7 cellular contexts compared by ENCODE assay signal in genomic region chr5:43081345-43081744, GRCh38. TPM values are rescaled to one million over a fixed set of nuclear protein-coding genes. Genes with fewer than 3 reads are reported as not detected.
A peak's percentile ranks its signal among the peaks of the same experiment; 100 is the strongest.
DNase-seq lines count a peak whose midpoint lies in the region; ATAC-seq and TF ChIP-seq lines count a peak whose summit lies in the region.
"Not testable (repeated sequence)": the region's sequence is repeated elsewhere in the genome, so short reads cannot be mapped to it uniquely, and the experiment has no call there.

No MANE protein-coding gene starts in this region.

- not testable (repeated sequence) for H3K27me3 Mint-ChIP-seq in activated naive CD8-positive, alpha-beta T cell; immature natural killer cell (ENCODE audit: low read depth in 3 of 3); mesothelial cell of epicardium (ENCODE audit: low read depth)

- H4K91ac ChIP-seq in trophoblast cell (ENCODE audit: low read depth, low read length): not testable (repeated sequence)

- H2AK5ac ChIP-seq in trophoblast cell (ENCODE audit: low read length): not testable (repeated sequence)

- not testable (repeated sequence) for H4K12ac ChIP-seq in trophoblast cell (ENCODE audit: low read depth, low read length)

- H2BK5ac ChIP-seq in trophoblast cell (ENCODE audit: low read depth, low read length, poor library complexity): not testable (repeated sequence)

- H3K4ac ChIP-seq in trophoblast cell (ENCODE audit: low read depth, low read length): not testable (repeated sequence)

- H2BK12ac ChIP-seq in trophoblast cell (ENCODE audit: low read length): not testable (repeated sequence)

- TF ChIP-seq CTCF in mesothelial cell of epicardium (IDR thresholded peaks at IDR 0.05; ENCODE audit: unreplicated experiment): not testable (repeated sequence)

- H2BK120ac ChIP-seq in trophoblast cell (ENCODE audit: insufficient read depth, low read length, poor library complexity): not testable (repeated sequence)

- H3K27ac Mint-ChIP-seq in activated naive CD8-positive, alpha-beta T cell: peak overlapping the region; percentile 28
- H3K27ac Mint-ChIP-seq in immature natural killer cell (peak overlapping the region in 5 of 6 donors; percentile 2 to 48 (median 27)), mesothelial cell of epicardium (peak overlapping the region; percentile 4)

- H3K18ac ChIP-seq in trophoblast cell (ENCODE audit: low read length): not testable (repeated sequence)

- not testable (repeated sequence) for H3K79me2 ChIP-seq in trophoblast cell (ENCODE audit: control insufficient read depth, insufficient read depth, low read length, poor library complexity)

- H3K9ac ChIP-seq in trophoblast cell (ENCODE audit: low read length): not testable (repeated sequence)

- H3K27me3 ChIP-seq in trophoblast cell (ENCODE audit: insufficient read depth, low read length): not testable (repeated sequence)

- H3K4me1 Mint-ChIP-seq in activated naive CD8-positive, alpha-beta T cell (ENCODE audit: low read depth): not testable (repeated sequence)
- H3K4me1 Mint-ChIP-seq in immature natural killer cell: peaks cover 6 to 14% of the 10 kb centered on the region in 2 donors
- peaks cover 21% of the 10 kb centered on the region for H3K4me1 Mint-ChIP-seq in mesothelial cell of epicardium

- DNase-seq in HUDEP-2 (lab: John Stamatoyannopoulos, UW; ENCODE audit: unreplicated experiment in 76 of 76): peak in 39 of 76 experiments; percentile 5 to 75 (median 46)
- DNase-seq in OCI-M1 (lab: John Stamatoyannopoulos, UW): peak; percentile 52
- DNase-seq in immature natural killer cell; mesothelial cell of epicardium (ENCODE audit: low spot score in 2 of 2, unreplicated experiment in 2 of 2): not testable (repeated sequence)
- peak; percentile 49 to 87 for DNase-seq in trophoblast cell

- H3K4me2 ChIP-seq in trophoblast cell (ENCODE audit: low read length): peak overlapping the region; percentile 19

- not testable (repeated sequence) for H3K4me1 ChIP-seq in trophoblast cell (ENCODE audit: control insufficient read depth in 1 of 2, insufficient read depth in 2 of 2, low read length in 2 of 2)

- H3K27ac ChIP-seq in trophoblast cell (ENCODE audit: low read depth, low read length): not testable (repeated sequence)

- not testable (repeated sequence) for H3K23ac ChIP-seq in trophoblast cell (ENCODE audit: low read length)

- H3K36me3 ChIP-seq in trophoblast cell (ENCODE audit: control insufficient read depth in 1 of 2, insufficient read depth in 2 of 2, low read length in 2 of 2): not testable (repeated sequence)

- not testable (repeated sequence) for H4K8ac ChIP-seq in trophoblast cell (ENCODE audit: low read depth, low read length)

- not testable (repeated sequence) for ATAC-seq in SK-N-SH treated with all-trans-retinoic acid at 6 μM for 48 hours

- not testable (repeated sequence) for H3K36me3 Mint-ChIP-seq in activated naive CD8-positive, alpha-beta T cell
- H3K36me3 Mint-ChIP-seq in immature natural killer cell: peaks cover 0 to 18% (median 13%) of the 10 kb centered on the region in 3 donors
- peaks cover 17% of the 10 kb centered on the region for H3K36me3 Mint-ChIP-seq in mesothelial cell of epicardium

- not testable (repeated sequence) for H3K4me3 Mint-ChIP-seq in activated naive CD8-positive, alpha-beta T cell; immature natural killer cell; mesothelial cell of epicardium

- WGBS in trophoblast cell (ENCODE audit: extremely low coverage, insufficient coverage, insufficient read length): no CpG with 5 or more reads among the region's 2 CpGs

- not testable (repeated sequence) for H3K14ac ChIP-seq in trophoblast cell (ENCODE audit: low read length)

- H3K4me3 ChIP-seq in trophoblast cell (ENCODE audit: low read depth, low read length): not testable (repeated sequence)

- H2AFZ ChIP-seq in trophoblast cell (ENCODE audit: insufficient read depth, low read length, poor library complexity): not testable (repeated sequence)

- not testable (repeated sequence) for H3K9me3 ChIP-seq in trophoblast cell (ENCODE audit: insufficient read depth, low read depth, low read length)

- H3K79me1 ChIP-seq in trophoblast cell (ENCODE audit: low read length): not testable (repeated sequence)

- not testable (repeated sequence) for H3K9me3 Mint-ChIP-seq in activated naive CD8-positive, alpha-beta T cell (ENCODE audit: low read depth); immature natural killer cell; mesothelial cell of epicardium

TF ChIP-seq in SK-N-SH treated with all-trans-retinoic acid at 6 μM for 48 hours, 23 proteins besides CTCF, POLR2A, EP300 and RAD21:
- peak; percentile 70; the same call in 1 of the 2 replicates for TF ChIP-seq TCF4 (CRISPR knock-in tag; IDR thresholded peaks at IDR 0.05; ENCODE audit: borderline replicate concordance)
TF ChIP-seq in SK-N-SH treated with all-trans-retinoic acid at 6 μM for 48 hours: peak in this region for 1; not testable (repeated sequence) for 22.

RNA-seq across cellular contexts. Expression of gene ZNF131, which starts 39.4 kb away (rescaled TPM):
- polyA plus RNA-seq in immature natural killer cell: 10 to 100 TPM; 30.3 to 49.6 (median 33.8) TPM
- total RNA-seq in mesothelial cell of epicardium: 44.3 to 55.5 TPM (median 51.9 TPM) in 3 replicates
- polyA plus RNA-seq in trophoblast cell (2013): 20.7 and 22.1 TPM in 2 replicates

RNA-seq across cellular contexts. Expression of gene ANXA2R, which starts 41.2 kb away (rescaled TPM):
- polyA plus RNA-seq in immature natural killer cell: 10 to 100 TPM; 35.3 to 53.0 (median 44.3) TPM
- 1.4 to 1.9 TPM (median 1.7 TPM) in 3 replicates for total RNA-seq in mesothelial cell of epicardium
- 0.06 and 0.07 TPM in 2 replicates for polyA plus RNA-seq in trophoblast cell (2013)
